ENCODE assay signal across 9 cellular contexts in the genomic region with DNA sequence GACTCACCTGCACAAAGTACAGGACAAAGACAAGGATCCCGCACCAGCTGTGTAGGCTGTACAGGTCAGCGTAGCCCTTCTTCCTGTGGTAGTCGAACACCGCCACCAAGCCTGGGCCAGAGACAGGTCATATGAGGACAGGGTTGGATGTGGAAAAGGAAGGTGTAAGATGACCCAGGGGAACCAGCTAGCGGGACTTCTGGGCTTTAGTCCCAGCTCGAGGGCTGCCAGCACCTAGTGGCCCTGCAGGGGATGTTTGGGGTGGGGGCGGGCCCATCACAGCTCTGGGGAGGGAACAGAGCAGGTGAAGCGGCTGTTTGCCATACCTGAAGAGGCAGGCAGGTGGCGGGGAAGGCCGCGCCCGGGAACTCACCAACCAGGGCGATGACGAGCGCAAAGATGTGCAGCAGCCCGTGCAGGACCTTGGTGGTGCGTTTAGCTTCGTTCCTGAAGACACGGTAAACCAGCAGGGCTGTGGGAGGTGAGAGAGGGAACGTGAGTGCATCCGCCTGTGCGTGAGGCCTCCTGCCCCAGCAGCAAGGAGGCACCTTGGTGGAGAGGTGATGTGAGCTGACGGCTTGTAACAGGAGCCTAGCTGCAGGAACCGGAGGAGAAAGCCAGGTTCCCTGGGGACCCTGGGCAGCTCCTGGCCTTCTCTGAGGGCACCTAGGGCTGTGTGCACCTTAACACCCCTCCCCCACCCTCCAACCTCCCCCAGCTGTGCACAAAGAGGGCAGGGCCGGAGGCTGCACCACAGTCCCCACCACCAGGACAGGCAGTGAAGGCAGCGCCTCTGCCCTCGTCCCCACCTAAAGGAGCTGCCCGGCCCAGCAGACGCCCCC.
DNase-seq lines count a peak whose midpoint lies in the region; ATAC-seq and TF ChIP-seq lines count a peak whose summit lies in the region.
"Had no signal": no experiment of that assay in that cellular context is flagged by ENCODE, and none has a peak within 500 bp of the region (broad histone marks: within the 10 kb centered on the region; RNA-seq: fewer than 3 reads in every experiment).

No MANE protein-coding gene starts in this region.

- peaks cover 48 to 62% of the 10 kb centered on the region in 2 donors for H3K4me1 ChIP-seq in mucosa of rectum (ENCODE audit: control insufficient read depth in 2 of 2, insufficient read depth in 2 of 2, low read length in 2 of 2)

- peak; percentile 63 for DNase-seq in DMS79 (lab: John Stamatoyannopoulos, UW)
- DNase-seq in midbrain (lab: John Stamatoyannopoulos, UW): no peak
- no peak for DNase-seq in NCI-H2081 treated with DMSO at 0.1 percent for 48 hours (lab: John Stamatoyannopoulos, UW)

- H3K27me3 ChIP-seq in mucosa of rectum (ENCODE audit: control insufficient read depth in 2 of 2, insufficient read depth in 2 of 2, low read length in 2 of 2): no peaks in the 10 kb centered on the region
- H3K27me3 ChIP-seq: right lobe of liver had no signal

- peak; percentile 64 for TF ChIP-seq CTCF in LNCAP (IDR thresholded peaks at IDR 0.05)

- ATAC-seq in HG03378 (IDR thresholded peaks at IDR 0.05; ENCODE audit: unreplicated experiment) (no peak), HG02970 (IDR thresholded peaks at IDR 0.05; ENCODE audit: low FRiP score, unreplicated experiment) (no peak)

- peaks cover 0 to 5% of the 10 kb centered on the region in 2 donors for H3K36me3 ChIP-seq in mucosa of rectum (ENCODE audit: control insufficient read depth in 2 of 2, insufficient read depth in 2 of 2, low read length in 2 of 2)
- H3K36me3 ChIP-seq: right lobe of liver had no signal

- no peak overlapping the region for H3K4me3 ChIP-seq in mucosa of rectum (ENCODE audit: low read length in 2 of 2)
- H3K4me3 ChIP-seq: right lobe of liver had no signal

- H3K9me3 ChIP-seq in mucosa of rectum (ENCODE audit: control insufficient read depth in 2 of 2, low read length in 2 of 2): no peaks in the 10 kb centered on the region
- H3K9me3 ChIP-seq: right lobe of liver had no signal

- peak overlapping the region; percentile 35 for H3K27ac ChIP-seq in angular gyrus (ENCODE audit: low read depth, low read length)
- peak overlapping the region; percentile 28 to 56 for H3K27ac ChIP-seq in mucosa of rectum (ENCODE audit: low read depth in 2 of 2, low read length in 2 of 2)
- H3K27ac ChIP-seq: right lobe of liver had no signal

- no peak overlapping the region for H3K9ac ChIP-seq in mucosa of rectum (ENCODE audit: low read depth in 1 of 2, low read length in 2 of 2)
